Comparison of ENCODE assay signal across 31 cellular contexts in genomic region chr6:150333592-150333954, GRCh38. TPM values are rescaled to one million over a fixed set of nuclear protein-coding genes. Genes with fewer than 3 reads are reported as not detected.
"Had no signal": no experiment of that assay in that cellular context is flagged by ENCODE, and none has a peak within 500 bp of the region (broad histone marks: within the 10 kb centered on the region; RNA-seq: fewer than 3 reads in every experiment).

No MANE protein-coding gene starts in this region.

- H3K27me3 ChIP-seq: ascending aorta, breast epithelium, esophagus squamous epithelium had no signal

- FAIRE-seq: colon, frontal cortex had no signal

- ATAC-seq: activated CD4-positive, alpha-beta T cell treated with anti-CD3 and anti-CD28 coated beads for 36 hours; activated naive CD4-positive, alpha-beta T cell treated with anti-CD3 and anti-CD28 coated beads, Interleukin-2, amount 50 U/mL, for 72 hours; activated T-cell treated with anti-CD3 and anti-CD28 coated beads, Interleukin-2, amount 50 U/mL, for 72 hours; effector memory CD8-positive, alpha-beta T cell had no signal

- H3K27ac ChIP-seq: ascending aorta, breast epithelium, epithelial cell of prostate, esophagus squamous epithelium had no signal

- H3K4me3 ChIP-seq: ascending aorta, breast epithelium, esophagus squamous epithelium had no signal

- H3K4me1 ChIP-seq: ascending aorta, breast epithelium had no signal

- H3K9me3 ChIP-seq: ascending aorta, breast epithelium, esophagus squamous epithelium had no signal

- H3K36me3 ChIP-seq: ascending aorta, breast epithelium, esophagus squamous epithelium had no signal

- DNase-seq: activated CD4-positive, alpha-beta memory T cell treated with anti-CD3 and anti-CD28 coated beads for 36 hours; activated CD4-positive, alpha-beta T cell treated with anti-CD3 and anti-CD28 coated beads for 36 hours; activated CD4-positive, alpha-beta T cell treated with anti-CD3 and anti-CD28 coated beads, Interleukin-2, amount 10 ng/mL, durations not matched to agents 24 days and 14 days; activated CD4-positive, CD25-positive, alpha-beta regulatory T cell; activated CD4-positive, CD25-positive, alpha-beta regulatory T cell treated with anti-CD3 and anti-CD28 coated beads, Interleukin-2, amount 50 U/mL, for 72 hours; activated CD8-positive, alpha-beta memory T cell treated with anti-CD3 and anti-CD28 coated beads, Interleukin-2, amount 50 U/mL, for 48 hours; activated gamma-delta T cell; activated naive CD4-positive, alpha-beta T cell; activated naive CD4-positive, alpha-beta T cell treated with anti-CD3 and anti-CD28 coated beads, Interleukin-2, amount 10 ng/mL, durations not matched to agents 7 days and 5 days; activated naive CD8-positive, alpha-beta T cell treated with anti-CD3 and anti-CD28 coated beads, Interleukin-2, amount 10 ng/mL, durations not matched to agents 7 days and 5 days; activated T-cell treated with anti-CD3 and anti-CD28 coated beads for 4 hours; activated T-cell treated with anti-CD3 and anti-CD28 coated beads, Interleukin-2, amount 50 U/mL, for 24 hours; activated T-cell treated with anti-CD3 and anti-CD28 coated beads, Interleukin-2, amount 50 U/mL, for 72 hours; cortex of kidney; dermis blood vessel endothelial cell; effector CD4-positive, alpha-beta T cell; effector memory CD8-positive, alpha-beta T cell; esophagus squamous epithelium; head of caudate nucleus; T-helper 2 cell had no signal

RNA-seq across cellular contexts. Expression of gene IYD, which starts 35.2 kb away (rescaled TPM):
- total RNA-seq: activated CD4-positive, alpha-beta memory T cell treated with anti-CD3 and anti-CD28 coated beads for 36 hours; activated CD4-positive, alpha-beta T cell treated with anti-CD3 and anti-CD28 coated beads for 36 hours; activated CD4-positive, alpha-beta T cell treated with anti-CD3 and anti-CD28 coated beads, Interleukin-2, amount 10 ng/mL, durations not matched to agents 24 days and 14 days; activated naive CD4-positive, alpha-beta T cell treated with anti-CD3 and anti-CD28 coated beads, Interleukin-2, amount 50 U/mL, for 72 hours; activated naive CD8-positive, alpha-beta T cell treated with anti-CD3 and anti-CD28 coated beads, Interleukin-2, amount 10 ng/mL, durations not matched to agents 7 days and 5 days; activated T-cell treated with anti-CD3 and anti-CD28 coated beads, Interleukin-2, amount 50 U/mL, for 72 hours; cardiac septum; chondrocyte; dermis blood vessel endothelial cell; esophagus squamous epithelium; fibroblast of lung; fibroblast of villous mesenchyme; frontal cortex; T-helper 1 cell treated with Interleukin-12 subunit alpha and Interleukin-12 subunit beta and Interleukin-4 antibody, amounts not matched to agents 30 ng/mL and 1 ng/mL, for 36 hours had no signal
- polyA plus RNA-seq: fibroblast of lung had no signal
